In the genomic region with DNA sequence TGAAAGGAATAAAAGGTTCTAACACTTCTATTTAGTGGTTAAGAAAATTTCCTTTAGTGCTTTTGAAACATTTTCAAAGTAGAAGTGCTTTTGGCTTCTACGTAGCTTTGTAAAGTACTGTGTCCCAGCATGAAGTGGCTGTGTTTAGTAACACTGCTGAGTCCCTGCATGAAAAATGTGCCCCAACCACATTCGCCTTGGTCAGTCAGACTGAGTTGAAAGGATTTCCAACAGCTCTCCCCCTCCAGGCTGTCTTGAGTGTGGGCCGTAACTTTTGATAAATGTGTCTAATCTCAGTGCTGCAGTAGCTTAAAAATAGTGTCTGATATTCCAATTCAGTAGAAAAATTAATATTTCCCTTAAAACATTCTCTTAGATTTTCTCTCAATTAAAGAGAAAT, we compare ENCODE assay signal across 12 cellular contexts.
DNase-seq lines count a peak whose midpoint lies in the region; ATAC-seq and TF ChIP-seq lines count a peak whose summit lies in the region.
"Had no signal": no experiment of that assay in that cellular context is flagged by ENCODE, and none has a peak within 500 bp of the region (broad histone marks: within the 10 kb centered on the region; RNA-seq: fewer than 3 reads in every experiment).

No MANE protein-coding gene starts in this region.

- H3K27me3 Mint-ChIP-seq in activated T-helper 2 cell treated with anti-CD3 and anti-CD28 coated beads, Interferon-gamma antibody, Interleukin-2, Interleukin-4, amounts not matched to agents 10 μg/mL and 5 μg/mL and 100 μg/mL, durations not matched to agents 14 hours and 24 hours and 36 hours (ENCODE audit: low read depth): no peaks in the 10 kb centered on the region

- peak; percentile 80 for ATAC-seq in esophagus mucosa
- peak; percentile 92 for ATAC-seq in upper lobe of left lung (ENCODE audit: low FRiP score in 2 of 2)
- ATAC-seq: activated naive CD4-positive, alpha-beta T cell treated with anti-CD3 and anti-CD28 coated beads, Interleukin-2, amount 50 U/mL, for 72 hours had no signal

- intact Hi-C loops in activated T-helper 2 cell treated with anti-CD3 and anti-CD28 coated beads, Interferon-gamma antibody, Interleukin-2, Interleukin-4, amounts not matched to agents 10 μg/mL and 5 μg/mL and 100 μg/mL, durations not matched to agents 14 hours and 24 hours and 36 hours (cut with micrococcal nuclease): no loop called here

- TF ChIP-seq POLR2A in upper lobe of left lung (IDR thresholded peaks at IDR 0.05): peak in 1 of 4 donors; percentile 32

- H3K4me1 ChIP-seq in upper lobe of left lung: peaks cover 0 to 14% (median 5%) of the 10 kb centered on the region in 4 donors

- H3K27me3 ChIP-seq in upper lobe of left lung: no peaks in the 10 kb centered on the region
- H3K27me3 ChIP-seq: MG63 had no signal

- no peak overlapping the region for H3K4me3 ChIP-seq in upper lobe of left lung
- H3K4me3 ChIP-seq: MG63 had no signal

- no peak for TF ChIP-seq CTCF in upper lobe of left lung (IDR thresholded peaks at IDR 0.05)

- H3K9me3 Mint-ChIP-seq in activated T-helper 2 cell treated with anti-CD3 and anti-CD28 coated beads, Interferon-gamma antibody, Interleukin-2, Interleukin-4, amounts not matched to agents 10 μg/mL and 5 μg/mL and 100 μg/mL, durations not matched to agents 14 hours and 24 hours and 36 hours: no peaks in the 10 kb centered on the region
- H3K9me3 Mint-ChIP-seq: activated naive CD4-positive, alpha-beta T cell treated with anti-CD3 and anti-CD28 coated beads, Interleukin-2, amount 50 U/mL, for 72 hours had no signal

- no peaks in the 10 kb centered on the region for H3K4me1 Mint-ChIP-seq in activated T-helper 2 cell treated with anti-CD3 and anti-CD28 coated beads, Interferon-gamma antibody, Interleukin-2, Interleukin-4, amounts not matched to agents 10 μg/mL and 5 μg/mL and 100 μg/mL, durations not matched to agents 14 hours and 24 hours and 36 hours (ENCODE audit: low read depth)

- H3K36me3 ChIP-seq in upper lobe of left lung: no peaks in the 10 kb centered on the region
- H3K36me3 ChIP-seq: MG63 had no signal

- 32 to 38% methylated on average over 3 of the region's 3 CpGs for WGBS in upper lobe of left lung, 2 donors

- H3K27ac Mint-ChIP-seq in activated T-helper 2 cell treated with anti-CD3 and anti-CD28 coated beads, Interferon-gamma antibody, Interleukin-2, Interleukin-4, amounts not matched to agents 10 μg/mL and 5 μg/mL and 100 μg/mL, durations not matched to agents 14 hours and 24 hours and 36 hours: no peak overlapping the region
- H3K27ac Mint-ChIP-seq: activated naive CD4-positive, alpha-beta T cell treated with anti-CD3 and anti-CD28 coated beads, Interleukin-2, amount 50 U/mL, for 72 hours had no signal

- TF ChIP-seq EP300 in Ishikawa (IDR thresholded peaks at IDR 0.05; ENCODE audit: borderline replicate concordance) (no peak; the same call in 1 of the 2 replicates), upper lobe of left lung (IDR thresholded peaks at IDR 0.05) (peak in 1 of 4 donors; percentile 84)

- H3K9me3 ChIP-seq in upper lobe of left lung: no peaks in the 10 kb centered on the region
- H3K9me3 ChIP-seq: MG63 had no signal

- TF ChIP-seq RAD21 in Ishikawa (IDR thresholded peaks at IDR 0.05; ENCODE audit: low read depth): peak; percentile 13; the same call in 1 of the 2 replicates

- H3K36me3 Mint-ChIP-seq in activated T-helper 2 cell treated with anti-CD3 and anti-CD28 coated beads, Interferon-gamma antibody, Interleukin-2, Interleukin-4, amounts not matched to agents 10 μg/mL and 5 μg/mL and 100 μg/mL, durations not matched to agents 14 hours and 24 hours and 36 hours (ENCODE audit: low read depth): no peaks in the 10 kb centered on the region

- no peak overlapping the region for H3K4me3 Mint-ChIP-seq in activated T-helper 2 cell treated with anti-CD3 and anti-CD28 coated beads, Interferon-gamma antibody, Interleukin-2, Interleukin-4, amounts not matched to agents 10 μg/mL and 5 μg/mL and 100 μg/mL, durations not matched to agents 14 hours and 24 hours and 36 hours (ENCODE audit: low read depth)

- H3K27ac ChIP-seq in upper lobe of left lung: peak overlapping the region; percentile 65 to 73 (median 66)

- DNase-seq in left kidney (ENCODE audit: low read depth, low spot score) (peak; percentile 38), upper lobe of left lung (peak in 1 of 2 donors; percentile 87), COLO668 (lab: John Stamatoyannopoulos, UW; ENCODE audit: unreplicated experiment) (no peak)
- no peak for DNase-seq in activated T-helper 2 cell treated with anti-CD3 and anti-CD28 coated beads, Interferon-gamma antibody, Interleukin-2, Interleukin-4, amounts not matched to agents 10 μg/mL and 5 μg/mL and 100 μg/mL, durations not matched to agents 14 hours and 24 hours and 36 hours (ENCODE audit: low spot score)
- DNase-seq in stimulated activated CD4-positive, alpha-beta T cell treated with anti-CD3 and anti-CD28 coated beads, Interleukin-15, amount 100 ng/mL, for 24 hours: no peak
- DNase-seq: activated CD4-positive, alpha-beta T cell treated with anti-CD3 and anti-CD28 coated beads, Interleukin-2, amount 50 U/mL, for 1 hour; DMS153; MG63; NCI-H69 had no signal

TF ChIP-seq in Ishikawa, 13 proteins besides CTCF, POLR2A, EP300 and RAD21:
- TF ChIP-seq EGR1 (IDR thresholded peaks at IDR 0.05) (no peak), YY1 (IDR thresholded peaks at IDR 0.05; ENCODE audit: low read depth) (no peak), ZBTB7A (IDR thresholded peaks at IDR 0.05; ENCODE audit: low read depth) (no peak), CREB1 (IDR thresholded peaks at IDR 0.05; ENCODE audit: low read depth) (no peak), CEBPB (IDR thresholded peaks at IDR 0.05) (peak; percentile 15; the same call in 1 of the 2 replicates), FOXM1 (IDR thresholded peaks at IDR 0.05; ENCODE audit: borderline replicate concordance, low read depth) (no peak; the same call in 1 of the 2 replicates), TCF12 (IDR thresholded peaks at IDR 0.05; ENCODE audit: low read depth) (peak; percentile 69; the same call in 1 of the 2 replicates), TAF1 (IDR thresholded peaks at IDR 0.05; ENCODE audit: low read depth) (no peak), TEAD4 (IDR thresholded peaks at IDR 0.05) (peak; percentile 83), NFIC (IDR thresholded peaks at IDR 0.05) (peak; percentile 68)
- TF ChIP-seq, protein P1, sequence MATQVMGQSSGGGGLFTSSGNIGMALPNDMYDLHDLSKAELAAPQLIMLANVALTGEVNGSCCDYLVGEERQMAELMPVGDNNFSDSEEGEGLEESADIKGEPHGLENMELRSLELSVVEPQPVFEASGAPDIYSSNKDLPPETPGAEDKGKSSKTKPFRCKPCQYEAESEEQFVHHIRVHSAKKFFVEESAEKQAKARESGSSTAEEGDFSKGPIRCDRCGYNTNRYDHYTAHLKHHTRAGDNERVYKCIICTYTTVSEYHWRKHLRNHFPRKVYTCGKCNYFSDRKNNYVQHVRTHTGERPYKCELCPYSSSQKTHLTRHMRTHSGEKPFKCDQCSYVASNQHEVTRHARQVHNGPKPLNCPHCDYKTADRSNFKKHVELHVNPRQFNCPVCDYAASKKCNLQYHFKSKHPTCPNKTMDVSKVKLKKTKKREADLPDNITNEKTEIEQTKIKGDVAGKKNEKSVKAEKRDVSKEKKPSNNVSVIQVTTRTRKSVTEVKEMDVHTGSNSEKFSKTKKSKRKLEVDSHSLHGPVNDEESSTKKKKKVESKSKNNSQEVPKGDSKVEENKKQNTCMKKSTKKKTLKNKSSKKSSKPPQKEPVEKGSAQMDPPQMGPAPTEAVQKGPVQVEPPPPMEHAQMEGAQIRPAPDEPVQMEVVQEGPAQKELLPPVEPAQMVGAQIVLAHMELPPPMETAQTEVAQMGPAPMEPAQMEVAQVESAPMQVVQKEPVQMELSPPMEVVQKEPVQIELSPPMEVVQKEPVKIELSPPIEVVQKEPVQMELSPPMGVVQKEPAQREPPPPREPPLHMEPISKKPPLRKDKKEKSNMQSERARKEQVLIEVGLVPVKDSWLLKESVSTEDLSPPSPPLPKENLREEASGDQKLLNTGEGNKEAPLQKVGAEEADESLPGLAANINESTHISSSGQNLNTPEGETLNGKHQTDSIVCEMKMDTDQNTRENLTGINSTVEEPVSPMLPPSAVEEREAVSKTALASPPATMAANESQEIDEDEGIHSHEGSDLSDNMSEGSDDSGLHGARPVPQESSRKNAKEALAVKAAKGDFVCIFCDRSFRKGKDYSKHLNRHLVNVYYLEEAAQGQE (IDR thresholded peaks at IDR 0.05; ENCODE audit: low read depth): no peak
- TF ChIP-seq, protein P2, sequence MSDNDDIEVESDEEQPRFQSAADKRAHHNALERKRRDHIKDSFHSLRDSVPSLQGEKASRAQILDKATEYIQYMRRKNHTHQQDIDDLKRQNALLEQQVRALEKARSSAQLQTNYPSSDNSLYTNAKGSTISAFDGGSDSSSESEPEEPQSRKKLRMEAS (IDR thresholded peaks at IDR 0.05): peak; percentile 54
- TF ChIP-seq, protein P3, sequence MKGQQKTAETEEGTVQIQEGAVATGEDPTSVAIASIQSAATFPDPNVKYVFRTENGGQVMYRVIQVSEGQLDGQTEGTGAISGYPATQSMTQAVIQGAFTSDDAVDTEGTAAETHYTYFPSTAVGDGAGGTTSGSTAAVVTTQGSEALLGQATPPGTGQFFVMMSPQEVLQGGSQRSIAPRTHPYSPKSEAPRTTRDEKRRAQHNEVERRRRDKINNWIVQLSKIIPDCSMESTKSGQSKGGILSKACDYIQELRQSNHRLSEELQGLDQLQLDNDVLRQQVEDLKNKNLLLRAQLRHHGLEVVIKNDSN (IDR thresholded peaks at IDR 0.05): no peak
